In genomic region chr17:55577687-55578086, GRCh38 we compare ENCODE assay signal across 8 cellular contexts.
DNase-seq lines count a peak whose midpoint lies in the region; ATAC-seq and TF ChIP-seq lines count a peak whose summit lies in the region.

No MANE protein-coding gene starts in this region.

- H3K4me3 ChIP-seq in heart right ventricle (peak overlapping the region in 8 of 10 donors; percentile 12 to 50 (median 42)), stomach (peak overlapping the region; percentile 14 to 40 (median 22)), SK-N-SH (ENCODE audit: low read depth in 2 of 2, low read length in 1 of 2) (no peak overlapping the region)

- TF ChIP-seq EP300 in stomach (IDR thresholded peaks at IDR 0.05) = no peak
- no peak for TF ChIP-seq EP300 in SK-N-SH (IDR thresholded peaks at IDR 0.05; ENCODE audit: borderline replicate concordance in 1 of 2, low read depth in 1 of 2, low read length in 1 of 2)

- intact Hi-C loops in heart right ventricle (cut with DNase I) = loop anchor here in 1 of 10 donors (10.0 kb wide), 1 partner anchor 57 kb away; no protein-coding TSS in a partner anchor
- intact Hi-C loops in stomach (cut with DNase I; ENCODE audit: low total_unique reads) = no loop called here

- H3K9me3 ChIP-seq in heart right ventricle = no peaks in the 10 kb centered on the region
- H3K9me3 ChIP-seq in stomach = no peaks in the 10 kb centered on the region
- no peaks in the 10 kb centered on the region for H3K9me3 ChIP-seq in SK-N-SH

- H3K4me1 ChIP-seq in heart right ventricle (peaks cover 0 to 28% (median 15%) of the 10 kb centered on the region in 9 donors), stomach (peaks cover 8 to 24% (median 11%) of the 10 kb centered on the region in 4 donors), SK-N-SH (ENCODE audit: control insufficient read depth in 1 of 2, insufficient read depth in 2 of 2, low read depth in 1 of 2, low read length in 1 of 2) (peaks cover 4 to 11% of the 10 kb centered on the region in 2 experiments; a peak in 1 of 4 replicates)

- POLR2A ChIA-PET in WTC11 (lab: Charles Lee) = no interaction called here
- POLR2A ChIA-PET in SK-N-SH (lab: Yijun Ruan, JAX) = no interaction called here

- H3K9me3 Mint-ChIP-seq in WTC11 = no peaks in the 10 kb centered on the region
- no peaks in the 10 kb centered on the region for H3K9me3 Mint-ChIP-seq in activated CD8-positive, alpha-beta memory T cell treated with anti-CD3 and anti-CD28 coated beads, Interleukin-2, amount 10 ng/mL, durations not matched to agents 7 days and 5 days (ENCODE audit: low read depth)

- no peaks in the 10 kb centered on the region for H3F3A ChIP-seq in SK-N-SH (replicated peaks; ENCODE audit: insufficient read depth)

- H3K9ac ChIP-seq in SK-N-SH = no peak overlapping the region

- no peaks in the 10 kb centered on the region for H3K27me3 ChIP-seq in heart right ventricle
- H3K27me3 ChIP-seq in stomach = no peaks in the 10 kb centered on the region
- no peaks in the 10 kb centered on the region for H3K27me3 ChIP-seq in SK-N-SH (ENCODE audit: insufficient read depth)

- H3K27ac ChIP-seq in heart right ventricle (peak overlapping the region in 8 of 10 donors; percentile 68 to 88 (median 81)), stomach (peak overlapping the region; percentile 42 to 89 (median 79)), SK-N-SH (ENCODE audit: low read depth in 2 of 2, low read length in 1 of 2) (no peak overlapping the region)

- 59 to 62% methylated on average over 14 of the region's 14 CpGs for WGBS in heart right ventricle, 2 donors
- 66 to 80% (median 69%) methylated on average over 11 to 14 of the region's 14 CpGs for WGBS in stomach, 5 donors
- WGBS in SK-N-SH (ENCODE audit: low lambda C conversion rate) = 78% methylated on average over 13 of the region's 14 CpGs

- no peak for TF ChIP-seq POLR2A in stomach (IDR thresholded peaks at IDR 0.05)

- H2AFZ ChIP-seq in SK-N-SH (ENCODE audit: low read depth) = no peak overlapping the region

- no peaks in the 10 kb centered on the region for H4K20me1 ChIP-seq in SK-N-SH (ENCODE audit: insufficient read depth)

- CTCF ChIA-PET in WTC11 (lab: Charles Lee) = interaction anchor here (0.7 to 1.1 kb wide), 2 partner anchors 69 to 91 kb away, joined by 3 read pairs; no protein-coding TSS in a partner anchor
- CTCF ChIA-PET in SK-N-SH (lab: Yijun Ruan, JAX) = interaction anchor here (0.6 to 3.2 kb wide), 2 partner anchors 12 to 51 kb away, joined by 3 to 15 read pairs; no protein-coding TSS in a partner anchor
- CTCF ChIA-PET in activated CD8-positive, alpha-beta memory T cell treated with anti-CD3 and anti-CD28 coated beads, Interleukin-2, amount 10 ng/mL, durations not matched to agents 7 days and 5 days (lab: Charles Lee) = interaction anchor here (0.7 kb wide), 1 partner anchor 194 kb away, joined by 3 read pairs; no protein-coding TSS in a partner anchor

- TF ChIP-seq CTCF in WTC11 (IDR thresholded peaks at IDR 0.05) (no peak), heart right ventricle (IDR thresholded peaks at IDR 0.05) (no peak), stomach (IDR thresholded peaks at IDR 0.05) (no peak), SK-N-SH (IDR thresholded peaks at IDR 0.05) (no peak)

- no peak for DNase-seq in WTC11 (ENCODE audit: low spot score)
- peak in 1 of 2 donors; percentile 25 for DNase-seq in heart right ventricle
- no peak for DNase-seq in stomach
- no peak for DNase-seq in cortex of kidney (lab: John Stamatoyannopoulos, UW)
- DNase-seq in SK-N-SH = no peak
- no peak for DNase-seq in OCI-M1 (lab: John Stamatoyannopoulos, UW)
- no peak for DNase-seq in activated CD8-positive, alpha-beta memory T cell treated with anti-CD3 and anti-CD28 coated beads, Interleukin-2, amount 10 ng/mL, durations not matched to agents 7 days and 5 days

- H3K4me1 Mint-ChIP-seq in WTC11 = no peaks in the 10 kb centered on the region
- H3K4me1 Mint-ChIP-seq in activated CD8-positive, alpha-beta memory T cell treated with anti-CD3 and anti-CD28 coated beads, Interleukin-2, amount 10 ng/mL, durations not matched to agents 7 days and 5 days = peaks cover 3% of the 10 kb centered on the region

- no peak for TF ChIP-seq RAD21 in SK-N-SH (IDR thresholded peaks at IDR 0.05; ENCODE audit: low read length)

- ATAC-seq in GM21723 (IDR thresholded peaks at IDR 0.05; ENCODE audit: unreplicated experiment) (peak; percentile 32), WTC11 (peak; percentile 62), heart right ventricle (peak in 6 of 8 donors; percentile 43 to 73 (median 64))
- no peak for ATAC-seq in activated CD8-positive, alpha-beta memory T cell treated with anti-CD3 and anti-CD28 coated beads, Interleukin-2, amount 10 ng/mL, durations not matched to agents 7 days and 5 days

- H3K9me2 ChIP-seq in SK-N-SH = no peaks in the 10 kb centered on the region

- H3K27ac Mint-ChIP-seq in WTC11 = no peak overlapping the region
- H3K27ac Mint-ChIP-seq in activated CD8-positive, alpha-beta memory T cell treated with anti-CD3 and anti-CD28 coated beads, Interleukin-2, amount 10 ng/mL, durations not matched to agents 7 days and 5 days = no peak overlapping the region

- H3K4me2 ChIP-seq in SK-N-SH = no peak overlapping the region

- H3K4me3 Mint-ChIP-seq in WTC11 = no peak overlapping the region
- H3K4me3 Mint-ChIP-seq in activated CD8-positive, alpha-beta memory T cell treated with anti-CD3 and anti-CD28 coated beads, Interleukin-2, amount 10 ng/mL, durations not matched to agents 7 days and 5 days = no peak overlapping the region

- H3K27me3 Mint-ChIP-seq in WTC11 (ENCODE audit: low read depth) = no peaks in the 10 kb centered on the region
- peaks cover 27% of the 10 kb centered on the region for H3K27me3 Mint-ChIP-seq in activated CD8-positive, alpha-beta memory T cell treated with anti-CD3 and anti-CD28 coated beads, Interleukin-2, amount 10 ng/mL, durations not matched to agents 7 days and 5 days

- H3K79me2 ChIP-seq in SK-N-SH (ENCODE audit: insufficient read depth) = no peaks in the 10 kb centered on the region

- no peaks in the 10 kb centered on the region for H3K36me3 Mint-ChIP-seq in WTC11
- no peaks in the 10 kb centered on the region for H3K36me3 Mint-ChIP-seq in activated CD8-positive, alpha-beta memory T cell treated with anti-CD3 and anti-CD28 coated beads, Interleukin-2, amount 10 ng/mL, durations not matched to agents 7 days and 5 days

- H3K36me3 ChIP-seq in heart right ventricle (no peaks in the 10 kb centered on the region), stomach (no peaks in the 10 kb centered on the region), SK-N-SH (replicated peaks in 1 of 2; ENCODE audit: control insufficient read depth in 1 of 2, insufficient read depth in 2 of 2, low read length in 1 of 2) (no peaks in the 10 kb centered on the region)

TF ChIP-seq in WTC11, 78 proteins besides CTCF, POLR2A, EP300 and RAD21 (continues in another document):
- TF ChIP-seq HMGA2 (CRISPR knock-in tag; IDR thresholded peaks at IDR 0.05) = no peak
- TF ChIP-seq, protein P1, sequence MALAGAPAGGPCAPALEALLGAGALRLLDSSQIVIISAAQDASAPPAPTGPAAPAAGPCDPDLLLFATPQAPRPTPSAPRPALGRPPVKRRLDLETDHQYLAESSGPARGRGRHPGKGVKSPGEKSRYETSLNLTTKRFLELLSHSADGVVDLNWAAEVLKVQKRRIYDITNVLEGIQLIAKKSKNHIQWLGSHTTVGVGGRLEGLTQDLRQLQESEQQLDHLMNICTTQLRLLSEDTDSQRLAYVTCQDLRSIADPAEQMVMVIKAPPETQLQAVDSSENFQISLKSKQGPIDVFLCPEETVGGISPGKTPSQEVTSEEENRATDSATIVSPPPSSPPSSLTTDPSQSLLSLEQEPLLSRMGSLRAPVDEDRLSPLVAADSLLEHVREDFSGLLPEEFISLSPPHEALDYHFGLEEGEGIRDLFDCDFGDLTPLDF (CRISPR knock-in tag; IDR thresholded peaks at IDR 0.05) = no peak
- no peak for TF ChIP-seq MAX (CRISPR knock-in tag; IDR thresholded peaks at IDR 0.05)
- TF ChIP-seq, protein P2, sequence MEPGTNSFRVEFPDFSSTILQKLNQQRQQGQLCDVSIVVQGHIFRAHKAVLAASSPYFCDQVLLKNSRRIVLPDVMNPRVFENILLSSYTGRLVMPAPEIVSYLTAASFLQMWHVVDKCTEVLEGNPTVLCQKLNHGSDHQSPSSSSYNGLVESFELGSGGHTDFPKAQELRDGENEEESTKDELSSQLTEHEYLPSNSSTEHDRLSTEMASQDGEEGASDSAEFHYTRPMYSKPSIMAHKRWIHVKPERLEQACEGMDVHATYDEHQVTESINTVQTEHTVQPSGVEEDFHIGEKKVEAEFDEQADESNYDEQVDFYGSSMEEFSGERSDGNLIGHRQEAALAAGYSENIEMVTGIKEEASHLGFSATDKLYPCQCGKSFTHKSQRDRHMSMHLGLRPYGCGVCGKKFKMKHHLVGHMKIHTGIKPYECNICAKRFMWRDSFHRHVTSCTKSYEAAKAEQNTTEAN (CRISPR knock-in tag; IDR thresholded peaks at IDR 0.05) = no peak

TF ChIP-seq in SK-N-SH, 30 proteins besides CTCF, POLR2A, EP300 and RAD21 (continues in another document):
- no peak for TF ChIP-seq SIN3A (IDR thresholded peaks at IDR 0.05; ENCODE audit: borderline replicate concordance, low read depth, low read length)
- TF ChIP-seq TAF1 (IDR thresholded peaks at IDR 0.05; ENCODE audit: borderline replicate concordance, low read depth, low read length) = no peak
- TF ChIP-seq FOSL2 (IDR thresholded peaks at IDR 0.05; ENCODE audit: borderline replicate concordance, low read depth) = no peak
- TF ChIP-seq NRF1 (IDR thresholded peaks at IDR 0.05; ENCODE audit: low read depth, low read length) = no peak

Comparison
In these comparisons a context has a peak if more than half of its experiments do, and no peak if none do; other contexts are left out.
1. H3K27ac ChIP-seq: peak in heart right ventricle (8 of 10) and stomach (5 of 5); none in SK-N-SH (0 of 2).
2. H3K4me3 ChIP-seq: peak in heart right ventricle (8 of 10) and stomach (4 of 4); none in SK-N-SH (0 of 2).